ENCODE assay signal across 31 cellular contexts in genomic region chr15:51190424-51191068, GRCh38.
DNase-seq lines count a peak whose midpoint lies in the region; ATAC-seq and TF ChIP-seq lines count a peak whose summit lies in the region.
"Had no signal": no experiment of that assay in that cellular context is flagged by ENCODE, and none has a peak within 500 bp of the region (broad histone marks: within the 10 kb centered on the region; RNA-seq: fewer than 3 reads in every experiment).

No MANE protein-coding gene starts in this region.

- ATAC-seq in Right ventricle myocardium superior (ENCODE audit: poor library complexity) (peak; percentile 59), left lobe of liver (peak; percentile 36), psoas muscle (peak; percentile 34 to 57 (median 46)), GM21381 (IDR thresholded peaks at IDR 0.05; ENCODE audit: unreplicated experiment) (no peak), HG03432 (IDR thresholded peaks at IDR 0.05; ENCODE audit: unreplicated experiment) (no peak), HG02610 (IDR thresholded peaks at IDR 0.05; ENCODE audit: unreplicated experiment) (no peak)
- ATAC-seq: gastroesophageal sphincter, sciatic nerve had no signal

- H3K27ac ChIP-seq in right atrium auricular region, result no peak overlapping the region
- peak overlapping the region; percentile 78 for H3K27ac ChIP-seq in psoas muscle
- H3K27ac ChIP-seq: C4-2B, gastroesophageal sphincter, KMS-11, neural progenitor cell, transverse colon had no signal

- no peaks in the 10 kb centered on the region for H3K27me3 ChIP-seq in right atrium auricular region
- no peaks in the 10 kb centered on the region for H3K27me3 ChIP-seq in psoas muscle (ENCODE audit: insufficient read depth in 3 of 3, low read length in 2 of 3)
- H3K27me3 ChIP-seq: dorsolateral prefrontal cortex, neural progenitor cell had no signal

- H3K9me3 ChIP-seq in right atrium auricular region (no peaks in the 10 kb centered on the region), psoas muscle (no peaks in the 10 kb centered on the region)
- H3K9me3 ChIP-seq: Caco-2, gastroesophageal sphincter, HAP-1, SK-N-SH, transverse colon had no signal

- 34 to 47% (median 37%) methylated on average over 8 of the region's 8 CpGs for WGBS in psoas muscle, 3 donors

- intact Hi-C loops in Right ventricle myocardium superior (cut with DNase I) (no loop called here), psoas muscle (cut with DNase I) (no loop called here)

- DNase-seq in Right ventricle myocardium superior (peak; percentile 68), right atrium auricular region (ENCODE audit: low spot score) (no peak), left lobe of liver (ENCODE audit: low spot score) (no peak), psoas muscle (peak in 1 of 2 donors; percentile 23), HT-29 (ENCODE audit: low spot score) (no peak)
- DNase-seq: 8988T; activated B cell treated with CpG ODN at 0.5 μM for 24 hours; activated CD4-positive, alpha-beta T cell treated with anti-CD3 and anti-CD28 coated beads, Interleukin-2, amount 10 ng/mL, durations not matched to agents 7 days and 5 days; activated gamma-delta T cell; activated naive CD8-positive, alpha-beta T cell treated with anti-CD3 and anti-CD28 coated beads, Interleukin-2, amount 10 ng/mL, durations not matched to agents 7 days and 5 days; activated T-cell treated with anti-CD3 and anti-CD28 coated beads, Interleukin-2, amount 50 U/mL, for 24 hours; Caco-2; DMS53; dorsolateral prefrontal cortex; MM.1S; NCI-H2029 treated with DMSO at 0.1 percent for 48 hours; NCI-H2227 treated with DMSO at 0.1 percent for 48 hours; NCI-H526; NK-92 treated with Interleukin-12 subunit alpha and Interleukin-12 subunit beta, amount 100 ng/mL, for 24 hours; SK-N-SH; stimulated activated CD4-positive, alpha-beta T cell treated with anti-CD3 and anti-CD28 coated beads, Interleukin-4, amount 100 ng/mL, for 1 hour; transverse colon had no signal

- H3K36me3 ChIP-seq in right atrium auricular region, result no peaks in the 10 kb centered on the region
- H3K36me3 ChIP-seq in psoas muscle (ENCODE audit: insufficient read depth in 1 of 2, low read depth in 1 of 2), result no peaks in the 10 kb centered on the region
- H3K36me3 ChIP-seq: gastroesophageal sphincter, HAP-1, neural progenitor cell, transverse colon had no signal

- H3K4me3 ChIP-seq in right atrium auricular region (no peak overlapping the region), psoas muscle (no peak overlapping the region)
- H3K4me3 ChIP-seq: gastroesophageal sphincter, HAP-1, neural progenitor cell, transverse colon had no signal

- TF ChIP-seq CTCF in right atrium auricular region (IDR thresholded peaks at IDR 0.05), result no peak
- TF ChIP-seq CTCF in psoas muscle (IDR thresholded peaks at IDR 0.05), result no peak

- H3K4me1 ChIP-seq in right atrium auricular region (peaks cover 0 to 20% of the 10 kb centered on the region in 2 donors), psoas muscle (peaks cover 18% of the 10 kb centered on the region)
- H3K4me1 ChIP-seq: Caco-2, HAP-1, neural progenitor cell, transverse colon had no signal

Comparison
In these comparisons a context has a peak if more than half of its experiments do, and no peak if none do; other contexts are left out.
1. ATAC-seq: peak in Right ventricle myocardium superior (single experiment), left lobe of liver (single experiment) and psoas muscle (4 of 4); none in GM21381 (single experiment), HG03432 (single experiment) and HG02610 (single experiment).